In genomic region chr1:153533689-153534201, GRCh38 we compare ENCODE assay signal across 8 cellular contexts. TPM values are rescaled to one million over a fixed set of nuclear protein-coding genes. Genes with fewer than 3 reads are reported as not detected.
DNase-seq lines count a peak whose midpoint lies in the region; ATAC-seq and TF ChIP-seq lines count a peak whose summit lies in the region.

No MANE protein-coding gene starts in this region.

- no peaks in the 10 kb centered on the region for H3K36me3 Mint-ChIP-seq in brain
- H3K36me3 Mint-ChIP-seq in immature natural killer cell = peaks cover 0 to 8% (median 8%) of the 10 kb centered on the region in 3 donors

- peaks cover 0 to 10% (median 0%) of the 10 kb centered on the region in 5 donors for H3K36me3 ChIP-seq in subcutaneous abdominal adipose tissue (ENCODE audit: control insufficient read depth in 5 of 5, insufficient read depth in 5 of 5, low read length in 5 of 5)

- H3K4me3 ChIP-seq in subcutaneous abdominal adipose tissue (ENCODE audit: low read depth in 1 of 5, low read length in 5 of 5) = peak overlapping the region; percentile 76 to 100 (median 89)

- ATAC-seq in GM21576 (IDR thresholded peaks at IDR 0.05; ENCODE audit: unreplicated experiment) = no peak
- no peak for ATAC-seq in HG03025 (IDR thresholded peaks at IDR 0.05; ENCODE audit: low FRiP score, unreplicated experiment)

- DNase-seq in Daoy (ENCODE audit: low read depth) = peak; percentile 97
- DNase-seq in NCI-H69 (lab: John Stamatoyannopoulos, UW) = peak; percentile 88
- no peak for DNase-seq in immature natural killer cell
- no peak for DNase-seq in OCI-M1 (lab: John Stamatoyannopoulos, UW)

- peak overlapping the region in 2 of 5 experiments; percentile 26 to 55 for H3K4me3 Mint-ChIP-seq in brain
- peak overlapping the region; percentile 83 to 97 (median 90) for H3K4me3 Mint-ChIP-seq in immature natural killer cell

- H3K4me1 Mint-ChIP-seq in brain (peaks cover 34% of the 10 kb centered on the region), immature natural killer cell (peaks cover 62 to 66% of the 10 kb centered on the region in 2 donors)

- peak overlapping the region; percentile 80 to 99 (median 99) for H3K9ac ChIP-seq in subcutaneous abdominal adipose tissue (ENCODE audit: low read length in 5 of 5)

- H3K9me3 Mint-ChIP-seq in brain (peaks cover 0 to 5% (median 0%) of the 10 kb centered on the region in 5 experiments), immature natural killer cell (no peaks in the 10 kb centered on the region)

- no peaks in the 10 kb centered on the region for H3K27me3 ChIP-seq in subcutaneous abdominal adipose tissue (ENCODE audit: control insufficient read depth in 5 of 5, insufficient read depth in 4 of 5, low read length in 5 of 5)

- peaks cover 4 to 49% (median 39%) of the 10 kb centered on the region in 5 donors for H3K4me1 ChIP-seq in subcutaneous abdominal adipose tissue (ENCODE audit: control insufficient read depth in 5 of 5, insufficient read depth in 5 of 5, low read length in 5 of 5)

- H3K27ac Mint-ChIP-seq in brain (peak overlapping the region in 3 of 5 experiments; percentile 37 to 85 (median 82)), immature natural killer cell (peak overlapping the region; percentile 96 to 99 (median 98))

- H3K27ac ChIP-seq in subcutaneous abdominal adipose tissue (ENCODE audit: low read depth, low read length) = peak overlapping the region; percentile 99

- TF ChIP-seq CTCF in brain (conservative IDR thresholded peaks at IDR 0.05) = no peak

- H3K27me3 Mint-ChIP-seq in brain (peaks cover 17% of the 10 kb centered on the region), immature natural killer cell (ENCODE audit: low read depth in 3 of 3) (peaks cover 14 to 21% (median 14%) of the 10 kb centered on the region in 3 donors)

- H3K9me3 ChIP-seq in subcutaneous abdominal adipose tissue (ENCODE audit: control insufficient read depth in 5 of 5, low read length in 5 of 5) = no peaks in the 10 kb centered on the region

RNA-seq across cellular contexts. Expression of gene S100A6, which starts 2.0 kb away (rescaled TPM):
- 428 and 491 TPM in 2 replicates for total RNA-seq in Daoy (2014; rRNA removed; shearing (Covaris generic))
- 341 TPM for polyA plus RNA-seq in brain (ENCODE audit: insufficient read depth, low read depth, low replicate concordance)
- 100 to 1,000 TPM; 472 to 828 (median 543) TPM for polyA plus RNA-seq in immature natural killer cell

RNA-seq across cellular contexts. Expression of gene S100A5, which starts 7.0 kb away (rescaled TPM):
- total RNA-seq in Daoy (2014; rRNA removed; shearing (Covaris generic)) = 0.34 TPM in 1 of 2 replicates, not detected in the other
- polyA plus RNA-seq in brain (ENCODE audit: insufficient read depth, low read depth, low replicate concordance) = not detected
- under 1 TPM in 1 of 3 donors, not detected in 2; 0.68 TPM for polyA plus RNA-seq in immature natural killer cell

RNA-seq across cellular contexts. Expression of gene S100A4, which starts 11.9 kb away (rescaled TPM):
- 15.7 and 20.6 TPM in 2 replicates for total RNA-seq in Daoy (2014; rRNA removed; shearing (Covaris generic))
- polyA plus RNA-seq in brain (ENCODE audit: insufficient read depth, low read depth, low replicate concordance) = 8.1 TPM
- 1,000 to 10,000 TPM; 1,846 to 2,303 (median 2,006) TPM for polyA plus RNA-seq in immature natural killer cell

RNA-seq across cellular contexts. Expression of gene S100A3, which starts 15.3 kb away (rescaled TPM):
- total RNA-seq in Daoy (2014; rRNA removed; shearing (Covaris generic)) = 9.0 and 12.2 TPM in 2 replicates
- 0.71 TPM for polyA plus RNA-seq in brain (ENCODE audit: insufficient read depth, low read depth, low replicate concordance)
- not detected for polyA plus RNA-seq in immature natural killer cell

RNA-seq across cellular contexts. Expression of gene S100A2, which starts 31.9 kb away (rescaled TPM):
- 86.8 and 88.6 TPM in 2 replicates for total RNA-seq in Daoy (2014; rRNA removed; shearing (Covaris generic))
- polyA plus RNA-seq in brain (ENCODE audit: insufficient read depth, low read depth, low replicate concordance) = 1.5 TPM
- under 1 TPM in 1 of 3 donors, not detected in 2; 0.83 TPM for polyA plus RNA-seq in immature natural killer cell

Comparison
In these comparisons a context has a peak if more than half of its experiments do, and no peak if none do; other contexts are left out.
1. DNase-seq: peak in Daoy (single experiment) and NCI-H69 (single experiment); none in immature natural killer cell (0 of 3) and OCI-M1 (single experiment).
2. RNA of gene S100A4, which starts 11.9 kb away (polyA plus RNA-seq): 1,846 to 2,303 TPM in immature natural killer cell; 8.1 TPM in brain (single experiment); every median in the first group is over 100 times any median in the second.